ENCODE assay signal across 8 cellular contexts in genomic region chr1:36703526-36704208, GRCh38.
DNase-seq lines count a peak whose midpoint lies in the region; ATAC-seq and TF ChIP-seq lines count a peak whose summit lies in the region.

No MANE protein-coding gene starts in this region.

- no peak overlapping the region for H2BK120ac ChIP-seq in trophoblast cell (ENCODE audit: insufficient read depth, low read length, poor library complexity)

- no peaks in the 10 kb centered on the region for H3K79me1 ChIP-seq in trophoblast cell (ENCODE audit: low read length)

- H2AFZ ChIP-seq in trophoblast cell (ENCODE audit: insufficient read depth, low read length, poor library complexity), result no peak overlapping the region

- H4K91ac ChIP-seq in trophoblast cell (ENCODE audit: low read depth, low read length), result no peak overlapping the region

- peak; percentile 86 for DNase-seq in NB4 (ENCODE audit: low read depth)
- peak; percentile 57 for DNase-seq in SHP77 treated with DMSO at 0.1 percent for 48 hours (lab: John Stamatoyannopoulos, UW)
- peak; percentile 55 for DNase-seq in activated naive CD4-positive, alpha-beta T cell treated with anti-CD3 and anti-CD28 coated beads, Interleukin-2, amount 50 U/mL, for 16 hours
- peak; percentile 79 to 95 (median 89) for DNase-seq in head of caudate nucleus
- peak; percentile 45 to 75 for DNase-seq in trophoblast cell
- DNase-seq in uterus, result peak in 1 of 2 donors; percentile 37

- H3K23ac ChIP-seq in trophoblast cell (ENCODE audit: low read length), result no peak overlapping the region

- H2BK5ac ChIP-seq in trophoblast cell (ENCODE audit: low read depth, low read length, poor library complexity), result no peak overlapping the region

- no peaks in the 10 kb centered on the region for H3K27me3 ChIP-seq in trophoblast cell (ENCODE audit: insufficient read depth, low read length)
- no peaks in the 10 kb centered on the region for H3K27me3 ChIP-seq in uterus

- no peak overlapping the region for H3K4ac ChIP-seq in trophoblast cell (ENCODE audit: low read depth, low read length)

- H3K18ac ChIP-seq in trophoblast cell (ENCODE audit: low read length), result no peak overlapping the region

- H4K12ac ChIP-seq in trophoblast cell (ENCODE audit: low read depth, low read length), result no peak overlapping the region

- H3K9me3 ChIP-seq in trophoblast cell (ENCODE audit: insufficient read depth, low read depth, low read length) (no peaks in the 10 kb centered on the region), uterus (no peaks in the 10 kb centered on the region)

- H2BK12ac ChIP-seq in trophoblast cell (ENCODE audit: low read length), result no peak overlapping the region

- TF ChIP-seq POLR2A in NB4 (IDR thresholded peaks at IDR 0.05; ENCODE audit: extremely low read depth, insufficient read length), result no peak
- no peak for TF ChIP-seq POLR2A in uterus (IDR thresholded peaks at IDR 0.05)

- H3K4me3 ChIP-seq in NB4 (ENCODE audit: low read depth, low read length), result no peak overlapping the region
- H3K4me3 ChIP-seq in trophoblast cell (ENCODE audit: low read depth, low read length), result peak overlapping the region; percentile 24
- no peak overlapping the region for H3K4me3 ChIP-seq in uterus

- TF ChIP-seq CTCF in GM12874 (IDR thresholded peaks at IDR 0.05; ENCODE audit: insufficient read depth, low read depth, low read length) (peak; percentile 95), NB4 (IDR thresholded peaks at IDR 0.05; ENCODE audit: low read depth, low read length) (peak; percentile 94), uterus (IDR thresholded peaks at IDR 0.05) (peak; percentile 19 to 76 (median 53))

- H3K27ac ChIP-seq in trophoblast cell (ENCODE audit: low read depth, low read length) (no peak overlapping the region), uterus (no peak overlapping the region)

- H3K4me2 ChIP-seq in trophoblast cell (ENCODE audit: low read length), result no peak overlapping the region

- intact Hi-C loops in head of caudate nucleus (cut with DNase I) (loop anchor here (5.0 to 10.0 kb wide), 3 partner anchors 334 to 731 kb away; no protein-coding TSS in a partner anchor), uterus (cut with DNase I; ENCODE audit: low total_unique reads) (no loop called here)

- H3K4me1 ChIP-seq in trophoblast cell (ENCODE audit: control insufficient read depth in 1 of 2, insufficient read depth in 2 of 2, low read length in 2 of 2), result no peaks in the 10 kb centered on the region
- H3K4me1 ChIP-seq in uterus, result no peaks in the 10 kb centered on the region

- ATAC-seq in GM18861 (IDR thresholded peaks at IDR 0.05; ENCODE audit: unreplicated experiment), result no peak

- H3K9ac ChIP-seq in trophoblast cell (ENCODE audit: low read length), result no peak overlapping the region

- no peak overlapping the region for H3K14ac ChIP-seq in trophoblast cell (ENCODE audit: low read length)

- no peak overlapping the region for H4K8ac ChIP-seq in trophoblast cell (ENCODE audit: low read depth, low read length)

- H3K36me3 ChIP-seq in trophoblast cell (ENCODE audit: control insufficient read depth in 1 of 2, insufficient read depth in 2 of 2, low read length in 2 of 2), result no peaks in the 10 kb centered on the region
- H3K36me3 ChIP-seq in uterus, result no peaks in the 10 kb centered on the region

- H3K79me2 ChIP-seq in trophoblast cell (ENCODE audit: control insufficient read depth, insufficient read depth, low read length, poor library complexity), result no peaks in the 10 kb centered on the region

- WGBS in trophoblast cell (ENCODE audit: extremely low coverage, insufficient coverage, insufficient read length), result no CpG with 5 or more reads among the region's 19 CpGs

- no peak overlapping the region for H2AK5ac ChIP-seq in trophoblast cell (ENCODE audit: low read length)
